ENCODE assay signal across 9 cellular contexts in the genomic region with DNA sequence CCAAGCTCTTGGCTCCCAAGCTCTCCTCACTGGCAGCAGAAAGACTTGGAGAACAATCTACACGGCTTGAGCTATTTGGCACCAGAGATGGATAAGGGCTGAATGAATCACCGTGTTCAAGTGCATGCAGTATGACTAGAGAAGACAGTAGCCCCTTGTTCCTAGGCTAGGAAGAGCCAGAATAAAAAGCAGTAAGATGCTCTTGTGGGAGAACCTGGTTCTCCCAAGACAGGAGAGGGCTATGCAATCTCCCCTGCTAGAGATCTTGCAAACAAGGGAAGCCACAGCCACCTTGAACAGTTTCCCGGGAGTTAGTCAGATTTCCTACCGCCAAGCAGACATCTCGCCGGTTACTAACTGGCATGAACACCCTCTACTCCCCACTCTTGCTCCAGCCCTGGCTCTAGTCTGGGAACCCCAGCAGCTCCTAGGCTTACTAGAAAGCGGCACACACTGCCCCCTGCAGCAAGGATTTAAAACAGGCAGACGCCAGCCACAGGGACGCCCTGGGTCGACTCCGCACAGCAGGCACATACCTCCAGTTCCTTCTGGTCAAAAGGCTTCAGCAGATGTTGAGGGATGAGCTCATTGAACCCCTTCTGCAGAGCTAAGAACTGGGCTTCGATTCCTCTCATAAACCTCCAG.
DNase-seq lines count a peak whose midpoint lies in the region; ATAC-seq, FAIRE-seq and TF ChIP-seq lines count a peak whose summit lies in the region.
"Had no signal": no experiment of that assay in that cellular context is flagged by ENCODE, and none has a peak within 500 bp of the region (broad histone marks: within the 10 kb centered on the region; RNA-seq: fewer than 3 reads in every experiment).

No MANE protein-coding gene starts in this region.

- H3K79me1 ChIP-seq in mesendoderm (ENCODE audit: low read length), result no peaks in the 10 kb centered on the region

- peaks cover 20% of the 10 kb centered on the region for H3K4me1 Mint-ChIP-seq in chondrocyte (ENCODE audit: low read depth)

- H3K27me3 ChIP-seq in mesendoderm (ENCODE audit: insufficient read depth, low read length, poor library complexity), result no peaks in the 10 kb centered on the region
- H3K27me3 ChIP-seq: gastrocnemius medialis had no signal

- no peak overlapping the region for H3K18ac ChIP-seq in mesendoderm (ENCODE audit: low read length)

- no CpG with 5 or more reads among the region's 12 CpGs for WGBS in mesendoderm (ENCODE audit: extremely low coverage, insufficient coverage, low lambda C conversion rate)

- no peak for FAIRE-seq in GM12892 (lab: Jason Lieb, UNC)

- H4K5ac ChIP-seq in mesendoderm (ENCODE audit: low read length), result no peak overlapping the region

- no peak overlapping the region for H4K8ac ChIP-seq in mesendoderm (ENCODE audit: low read depth, low read length)

- no peak for TF ChIP-seq POLR2A in GM12892 (IDR thresholded peaks at IDR 0.05; ENCODE audit: low read depth, low read length)

- no peak overlapping the region for H3K4me3 Mint-ChIP-seq in chondrocyte (ENCODE audit: unreplicated experiment)

- H3K36me3 Mint-ChIP-seq in chondrocyte (ENCODE audit: low read depth), result peaks cover 57% of the 10 kb centered on the region

- no peak overlapping the region for H2BK15ac ChIP-seq in mesendoderm (replicated peaks; ENCODE audit: low read depth)

- peak; percentile 94 for DNase-seq in COLO829 (ENCODE audit: low spot score)
- peak; percentile 33 for DNase-seq in LHCN-M2 (ENCODE audit: low read depth)
- DNase-seq in chondrocyte (ENCODE audit: low spot score), result no peak
- peak; percentile 75 for DNase-seq in mesendoderm
- DNase-seq in GM12892 (ENCODE audit: insufficient read length), result no peak
- DNase-seq in NCI-H1048 (lab: John Stamatoyannopoulos, UW), result no peak
- DNase-seq in LoVo (ENCODE audit: low spot score), result no peak

- ATAC-seq in HG03025 (IDR thresholded peaks at IDR 0.05; ENCODE audit: low FRiP score, unreplicated experiment), result no peak
- ATAC-seq: gastrocnemius medialis had no signal

- H3K4me1 ChIP-seq in mesendoderm (ENCODE audit: control insufficient read depth, low read depth, low read length), result no peaks in the 10 kb centered on the region
- H3K4me1 ChIP-seq: gastrocnemius medialis had no signal

- no peak overlapping the region for H3K9ac ChIP-seq in mesendoderm (ENCODE audit: low read length)

- no peak overlapping the region for H3K23ac ChIP-seq in mesendoderm (ENCODE audit: low read length)

- H2AK5ac ChIP-seq in mesendoderm (ENCODE audit: low read length), result no peak overlapping the region

- no peak overlapping the region for H3K56ac ChIP-seq in mesendoderm (ENCODE audit: low read length)

- peak; percentile 77 for TF ChIP-seq CTCF in chondrocyte (IDR thresholded peaks at IDR 0.05)

- H3K9me3 Mint-ChIP-seq in chondrocyte (ENCODE audit: low read depth), result no peaks in the 10 kb centered on the region

- H3K4ac ChIP-seq in mesendoderm (ENCODE audit: low read depth, low read length), result no peak overlapping the region

- H2BK5ac ChIP-seq in mesendoderm (ENCODE audit: low read length), result no peak overlapping the region

- H3K36me3 ChIP-seq in mesendoderm (ENCODE audit: control insufficient read depth, insufficient read depth, low read length), result peaks cover 28% of the 10 kb centered on the region

- no peak overlapping the region for H3K27ac ChIP-seq in mesendoderm (ENCODE audit: low read depth, low read length)
- H3K27ac ChIP-seq: gastrocnemius medialis had no signal

- no peak overlapping the region for H3K4me2 ChIP-seq in mesendoderm (ENCODE audit: low read length)

- H3K27ac Mint-ChIP-seq in chondrocyte (ENCODE audit: unreplicated experiment), result peak overlapping the region; percentile 24

- no peak overlapping the region for H3K4me3 ChIP-seq in mesendoderm (ENCODE audit: low read length)
- H3K4me3 ChIP-seq: gastrocnemius medialis had no signal

- no peaks in the 10 kb centered on the region for H3K27me3 Mint-ChIP-seq in chondrocyte (ENCODE audit: low read depth)

- no peak overlapping the region for H2BK120ac ChIP-seq in mesendoderm (ENCODE audit: low read depth, low read length)

- H3K79me2 ChIP-seq in mesendoderm (ENCODE audit: control insufficient read depth, insufficient read depth, low read length), result no peaks in the 10 kb centered on the region

Comparison
In these comparisons a context has a peak if more than half of its experiments do, and no peak if none do; other contexts are left out.
1. DNase-seq: peak in COLO829 (single experiment), LHCN-M2 (single experiment) and mesendoderm (single experiment); none in chondrocyte (single experiment), GM12892 (single experiment), NCI-H1048 (single experiment) and LoVo (single experiment).